ENCODE assay signal across 23 cellular contexts in the genomic region with DNA sequence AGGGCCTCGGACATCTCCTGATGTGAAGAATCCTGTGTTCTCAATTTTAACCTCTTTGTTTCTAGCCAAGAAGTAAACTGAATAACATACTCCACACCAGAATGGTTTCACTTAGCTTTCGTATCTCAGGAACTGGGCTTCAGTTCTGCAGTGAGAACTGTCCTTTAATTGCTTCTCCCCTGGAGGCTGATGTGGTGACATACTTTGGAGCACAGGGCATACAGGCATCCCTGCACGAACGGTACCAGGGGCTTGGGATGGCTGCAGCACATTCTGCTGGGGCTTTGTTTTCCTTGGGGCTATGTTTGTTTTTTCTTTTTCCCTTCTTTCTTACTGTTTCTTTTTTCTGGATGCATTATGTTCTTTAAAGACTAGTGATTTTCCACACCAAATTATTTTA.
DNase-seq lines count a peak whose midpoint lies in the region; ATAC-seq, FAIRE-seq and TF ChIP-seq lines count a peak whose summit lies in the region.
"Had no signal": no experiment of that assay in that cellular context is flagged by ENCODE, and none has a peak within 500 bp of the region (broad histone marks: within the 10 kb centered on the region; RNA-seq: fewer than 3 reads in every experiment).

No MANE protein-coding gene starts in this region.

- no peaks in the 10 kb centered on the region for H3K27me3 ChIP-seq in ectodermal cell (ENCODE audit: control insufficient read depth, insufficient read depth, low read length, poor library complexity, severe bottlenecking)
- no peaks in the 10 kb centered on the region for H3K27me3 ChIP-seq in neural progenitor cell

- peak overlapping the region; percentile 98 for H3K27ac Mint-ChIP-seq in neural progenitor cell
- H3K27ac Mint-ChIP-seq: IgD-negative memory B cell; T-helper 1 cell treated with Interleukin-12 subunit alpha and Interleukin-12 subunit beta and Interleukin-4 antibody, amounts not matched to agents 30 μg/mL and 1 μg/mL, for 36 hours had no signal

- H3K9me3 Mint-ChIP-seq in neural progenitor cell: no peaks in the 10 kb centered on the region
- H3K9me3 Mint-ChIP-seq: IgD-negative memory B cell; T-helper 1 cell treated with Interleukin-12 subunit alpha and Interleukin-12 subunit beta and Interleukin-4 antibody, amounts not matched to agents 30 μg/mL and 1 μg/mL, for 36 hours had no signal

- H3K4me2 ChIP-seq in neural progenitor cell: peak overlapping the region; percentile 48

- H3K27ac ChIP-seq in ectodermal cell (ENCODE audit: insufficient read depth, low read depth, low read length, poor library complexity, severe bottlenecking) (peak overlapping the region; percentile 27), neural progenitor cell (peak overlapping the region; percentile 71)
- H3K27ac ChIP-seq: 22Rv1, C4-2B, SJSA1 had no signal

- H3K4me1 ChIP-seq in ectodermal cell (ENCODE audit: control insufficient read depth, insufficient read depth, low read length) (peaks cover 52% of the 10 kb centered on the region), neural progenitor cell (peaks cover 74% of the 10 kb centered on the region)
- H3K4me1 ChIP-seq: SJSA1 had no signal

- TF ChIP-seq CTCF in neural progenitor cell (IDR thresholded peaks at IDR 0.05): no peak

- FAIRE-seq in H54 (lab: Jason Lieb, UNC): peak; percentile 92
- FAIRE-seq: D721Med, HTR-8/SVneo, RCC 7860 had no signal

- peaks cover 21% of the 10 kb centered on the region for H3K36me3 Mint-ChIP-seq in neural progenitor cell

- H2AFZ ChIP-seq in neural progenitor cell (replicated peaks): no peak overlapping the region

- H3K79me2 ChIP-seq in neural progenitor cell (ENCODE audit: low read depth): peaks cover 39% of the 10 kb centered on the region

- 43 to 48% methylated on average over 4 of the region's 4 CpGs for WGBS in ectodermal cell, 2 experiments

- peaks cover 78% of the 10 kb centered on the region for H3K4me1 Mint-ChIP-seq in neural progenitor cell

- H3K4me3 Mint-ChIP-seq in neural progenitor cell: peak overlapping the region; percentile 46
- H3K4me3 Mint-ChIP-seq: T-helper 1 cell treated with Interleukin-12 subunit alpha and Interleukin-12 subunit beta and Interleukin-4 antibody, amounts not matched to agents 30 μg/mL and 1 μg/mL, for 36 hours had no signal

- H3K36me3 ChIP-seq in ectodermal cell (ENCODE audit: control insufficient read depth, insufficient read depth, low read length) (no peaks in the 10 kb centered on the region), neural progenitor cell (no peaks in the 10 kb centered on the region)
- H3K36me3 ChIP-seq: SJSA1 had no signal

- H3K9ac ChIP-seq in neural progenitor cell: no peak overlapping the region

- peaks cover 57% of the 10 kb centered on the region for H3F3A ChIP-seq in neural progenitor cell (ENCODE audit: low read depth)

- H3K9me3 ChIP-seq in ectodermal cell (ENCODE audit: control insufficient read depth, low read length) (no peaks in the 10 kb centered on the region), neural progenitor cell (ENCODE audit: low read depth) (no peaks in the 10 kb centered on the region)
- H3K9me3 ChIP-seq: SJSA1 had no signal

- peak in 2 of 3 experiments; percentile 22 to 56 for DNase-seq in NCI-H1417 (lab: John Stamatoyannopoulos, UW)
- DNase-seq in NCI-H1417 treated with DMSO at 0.1 percent for 48 hours (lab: John Stamatoyannopoulos, UW): no peak
- DNase-seq in H54 (ENCODE audit: insufficient read length, low spot score): no peak
- DNase-seq in neural progenitor cell (ENCODE audit: low spot score): peak; percentile 49
- no peak for DNase-seq in ACHN
- DNase-seq in AG08396 (ENCODE audit: low spot score): no peak
- DNase-seq in Right ventricle myocardium superior: no peak
- DNase-seq: DMS53, EL, HCEC 1CT, Kasumi-1, NCI-H187, NCI-H446 treated with DMSO at 0.1 percent for 48 hours, NCI-H774 had no signal

- no peaks in the 10 kb centered on the region for H4K20me1 ChIP-seq in neural progenitor cell (ENCODE audit: low read depth)

- TF ChIP-seq POLR2A in H54 (IDR thresholded peaks at IDR 0.05; ENCODE audit: low read depth, low read length): no peak

- in situ Hi-C loops in ACHN (cut with HindIII; ENCODE audit: low pct_ligation_motif_present, low pct_unique_long_range_greater_than_20kb, low sequenced_read_pairs): no loop called here

- H3K4me3 ChIP-seq in ectodermal cell (ENCODE audit: insufficient read depth, low read depth, low read length) (no peak overlapping the region), neural progenitor cell (no peak overlapping the region)
- H3K4me3 ChIP-seq: SJSA1 had no signal

- peaks cover 6% of the 10 kb centered on the region for H3K27me3 Mint-ChIP-seq in neural progenitor cell (ENCODE audit: insufficient read depth, low read depth)
- H3K27me3 Mint-ChIP-seq: IgD-negative memory B cell had no signal

- no peak for ATAC-seq in Right ventricle myocardium superior (ENCODE audit: poor library complexity)

- intact Hi-C loops in Right ventricle myocardium superior (cut with DNase I): no loop called here

Comparison
In these comparisons a context has a peak if more than half of its experiments do, and no peak if none do; other contexts are left out.
1. DNase-seq: peak in NCI-H1417 (2 of 3) and neural progenitor cell (single experiment); none in NCI-H1417 treated with DMSO at 0.1 percent for 48 hours (single experiment), H54 (single experiment), ACHN (single experiment), AG08396 (single experiment) and Right ventricle myocardium superior (single experiment).